11 cellular contexts compared by ENCODE assay signal in genomic region chr3:43870110-43870509, GRCh38.
DNase-seq lines count a peak whose midpoint lies in the region; ATAC-seq and TF ChIP-seq lines count a peak whose summit lies in the region.
"Had no signal": no experiment of that assay in that cellular context is flagged by ENCODE, and none has a peak within 500 bp of the region (broad histone marks: within the 10 kb centered on the region; RNA-seq: fewer than 3 reads in every experiment).

No MANE protein-coding gene starts in this region.

- no peaks in the 10 kb centered on the region for H3K36me3 ChIP-seq in NT2/D1 (ENCODE audit: insufficient read depth, insufficient read length, low read length)

- no peak overlapping the region for H3K4me3 ChIP-seq in AG10803 (ENCODE audit: low read length)
- H3K4me3 ChIP-seq in NT2/D1 (ENCODE audit: insufficient read length, low read depth) = no peak overlapping the region

- H3K4me1 Mint-ChIP-seq in mesothelial cell of epicardium = peaks cover 25% of the 10 kb centered on the region

- peak overlapping the region; percentile 76 for H3K27ac Mint-ChIP-seq in mesothelial cell of epicardium
- H3K27ac Mint-ChIP-seq: CD8-positive, alpha-beta T cell had no signal

- peaks cover 7% of the 10 kb centered on the region for H3K4me1 ChIP-seq in NT2/D1 (ENCODE audit: insufficient read depth, insufficient read length)

- peaks cover 3% of the 10 kb centered on the region for H3K9me3 Mint-ChIP-seq in mesothelial cell of epicardium
- H3K9me3 Mint-ChIP-seq: brain; CD8-positive, alpha-beta T cell had no signal

- no peaks in the 10 kb centered on the region for H3K27me3 Mint-ChIP-seq in mesothelial cell of epicardium (ENCODE audit: low read depth)

- no peak for ATAC-seq in GM21515 (IDR thresholded peaks at IDR 0.05; ENCODE audit: unreplicated experiment)
- ATAC-seq: CD8-positive, alpha-beta T cell had no signal

- H3K9ac ChIP-seq in NT2/D1 (ENCODE audit: insufficient read length, low read depth) = no peak overlapping the region

- H3K27me3 ChIP-seq in NT2/D1 (ENCODE audit: insufficient read depth, insufficient read length) = no peaks in the 10 kb centered on the region

- DNase-seq in AG10803 (ENCODE audit: low read depth) (peak; percentile 73), NT2/D1 (ENCODE audit: low read depth, low spot score) (peak; percentile 36), dermis microvascular lymphatic vessel endothelial cell (ENCODE audit: low read depth in 2 of 2) (peak; percentile 11 to 79), mesothelial cell of epicardium (ENCODE audit: low spot score in 2 of 2, unreplicated experiment in 2 of 2) (no peak), NCI-H1694 treated with DMSO at 0.1 percent for 48 hours (lab: John Stamatoyannopoulos, UW) (no peak), MV-4-11 (lab: John Stamatoyannopoulos, UW) (no peak)
- no peak for DNase-seq in activated CD4-positive, alpha-beta T cell treated with anti-CD3 and anti-CD28 coated beads for 4 hours
- DNase-seq: activated CD4-positive, alpha-beta T cell treated with anti-CD3 and anti-CD28 coated beads, Interleukin-2, amount 50 U/mL, for 48 hours; CD8-positive, alpha-beta T cell had no signal

- no peak for TF ChIP-seq CTCF in AG10803 (conservative IDR thresholded peaks at IDR 0.05; ENCODE audit: low read length)
- TF ChIP-seq CTCF in mesothelial cell of epicardium (IDR thresholded peaks at IDR 0.05; ENCODE audit: unreplicated experiment) = no peak

- no peaks in the 10 kb centered on the region for H3K9me3 ChIP-seq in NT2/D1 (ENCODE audit: insufficient read depth, low read length)

- no peaks in the 10 kb centered on the region for H3K36me3 Mint-ChIP-seq in mesothelial cell of epicardium
- H3K36me3 Mint-ChIP-seq: brain; CD8-positive, alpha-beta T cell had no signal

- H3K4me3 Mint-ChIP-seq in mesothelial cell of epicardium = no peak overlapping the region
- H3K4me3 Mint-ChIP-seq: CD8-positive, alpha-beta T cell had no signal

Comparison
In these comparisons a context has a peak if more than half of its experiments do, and no peak if none do; other contexts are left out.
1. DNase-seq: peak in AG10803 (single experiment), NT2/D1 (single experiment) and dermis microvascular lymphatic vessel endothelial cell (2 of 2); none in mesothelial cell of epicardium (0 of 2), NCI-H1694 treated with DMSO at 0.1 percent for 48 hours (single experiment), MV-4-11 (single experiment) and activated CD4-positive, alpha-beta T cell treated with anti-CD3 and anti-CD28 coated beads for 4 hours (0 of 2).